Comparison of ENCODE assay signal across 8 cellular contexts in genomic region chr3:30286007-30286669, GRCh38.
DNase-seq lines count a peak whose midpoint lies in the region; ATAC-seq and TF ChIP-seq lines count a peak whose summit lies in the region.

No MANE protein-coding gene starts in this region.

- H3K4me3 ChIP-seq in rectal smooth muscle tissue (ENCODE audit: low read length) = no peak overlapping the region

- no peak overlapping the region for H3K4me3 Mint-ChIP-seq in activated CD8-positive, alpha-beta memory T cell treated with anti-CD3 and anti-CD28 coated beads, Interleukin-2, amount 10 ng/mL, durations not matched to agents 7 days and 5 days

- TF ChIP-seq POLR2A in erythroblast (IDR thresholded peaks at IDR 0.05; ENCODE audit: low read length) = no peak

- H3K36me3 ChIP-seq in rectal smooth muscle tissue (ENCODE audit: control insufficient read depth, insufficient read depth, low read length) = no peaks in the 10 kb centered on the region

- peaks cover 5% of the 10 kb centered on the region for H3K36me3 Mint-ChIP-seq in activated CD8-positive, alpha-beta memory T cell treated with anti-CD3 and anti-CD28 coated beads, Interleukin-2, amount 10 ng/mL, durations not matched to agents 7 days and 5 days

- no peaks in the 10 kb centered on the region for H3K27me3 Mint-ChIP-seq in activated CD8-positive, alpha-beta memory T cell treated with anti-CD3 and anti-CD28 coated beads, Interleukin-2, amount 10 ng/mL, durations not matched to agents 7 days and 5 days

- peaks cover 32% of the 10 kb centered on the region for H3K4me1 Mint-ChIP-seq in activated CD8-positive, alpha-beta memory T cell treated with anti-CD3 and anti-CD28 coated beads, Interleukin-2, amount 10 ng/mL, durations not matched to agents 7 days and 5 days

- H3K27me3 ChIP-seq in rectal smooth muscle tissue (ENCODE audit: control insufficient read depth, insufficient read depth, low read length) = no peaks in the 10 kb centered on the region

- no peak overlapping the region for H3K27ac Mint-ChIP-seq in activated CD8-positive, alpha-beta memory T cell treated with anti-CD3 and anti-CD28 coated beads, Interleukin-2, amount 10 ng/mL, durations not matched to agents 7 days and 5 days

- CTCF ChIA-PET in activated CD8-positive, alpha-beta memory T cell treated with anti-CD3 and anti-CD28 coated beads, Interleukin-2, amount 10 ng/mL, durations not matched to agents 7 days and 5 days (lab: Charles Lee) = interaction anchor here (1.1 to 1.6 kb wide), 2 partner anchors 9 to 174 kb away, joined by 3 to 4 read pairs; no protein-coding TSS in a partner anchor

- no peak overlapping the region for H3K9ac ChIP-seq in rectal smooth muscle tissue (ENCODE audit: low read length)

- peaks cover 4% of the 10 kb centered on the region for H3K9me3 Mint-ChIP-seq in activated CD8-positive, alpha-beta memory T cell treated with anti-CD3 and anti-CD28 coated beads, Interleukin-2, amount 10 ng/mL, durations not matched to agents 7 days and 5 days (ENCODE audit: low read depth)

- H3K4me1 ChIP-seq in rectal smooth muscle tissue (ENCODE audit: control insufficient read depth, insufficient read depth, low read length) = peaks cover 13% of the 10 kb centered on the region

- ATAC-seq in activated CD8-positive, alpha-beta memory T cell treated with anti-CD3 and anti-CD28 coated beads, Interleukin-2, amount 10 ng/mL, durations not matched to agents 7 days and 5 days = no peak
- ATAC-seq in GM21786 (IDR thresholded peaks at IDR 0.05; ENCODE audit: unreplicated experiment) = no peak

- peak overlapping the region; percentile 19 for H3K27ac ChIP-seq in rectal smooth muscle tissue (ENCODE audit: low read depth, low read length)

- peak; percentile 52 for DNase-seq in activated CD8-positive, alpha-beta memory T cell treated with anti-CD3 and anti-CD28 coated beads, Interleukin-2, amount 10 ng/mL, durations not matched to agents 7 days and 5 days
- DNase-seq in activated CD8-positive, alpha-beta memory T cell treated with anti-CD3 and anti-CD28 coated beads, Interleukin-2, amount 50 U/mL, for 4 hours = no peak
- peak; percentile 53 to 67 for DNase-seq in SHP77 (lab: John Stamatoyannopoulos, UW)
- peak; percentile 60 for DNase-seq in foreskin melanocyte
- no peak for DNase-seq in erythroblast (lab: John Stamatoyannopoulos, UW)
- no peak for DNase-seq in NK-92 (lab: John Stamatoyannopoulos, UW; ENCODE audit: unreplicated experiment)

Comparison
In these comparisons a context has a peak if more than half of its experiments do, and no peak if none do; other contexts are left out.
1. DNase-seq: peak in activated CD8-positive, alpha-beta memory T cell treated with anti-CD3 and anti-CD28 coated beads, Interleukin-2, amount 10 ng/mL, durations not matched to agents 7 days and 5 days (single experiment), SHP77 (2 of 2) and foreskin melanocyte (single experiment); none in activated CD8-positive, alpha-beta memory T cell treated with anti-CD3 and anti-CD28 coated beads, Interleukin-2, amount 50 U/mL, for 4 hours (single experiment), erythroblast (0 of 2) and NK-92 (single experiment).